ENCODE assay signal across 15 cellular contexts in genomic region chr15:23381192-23381591, GRCh38. TPM values are rescaled to one million over a fixed set of nuclear protein-coding genes. Genes with fewer than 3 reads are reported as not detected.
"Had no signal": no experiment of that assay in that cellular context is flagged by ENCODE, and none has a peak within 500 bp of the region (broad histone marks: within the 10 kb centered on the region; RNA-seq: fewer than 3 reads in every experiment).

No MANE protein-coding gene starts in this region.

RNA-seq across cellular contexts. Expression of gene GOLGA8S, which starts 26.6 kb away (rescaled TPM):
- total RNA-seq: M059J, SK-MEL-5 had no signal

RNA-seq across cellular contexts. Expression of gene GOLGA6L26, which starts 47.2 kb away (rescaled TPM):
- total RNA-seq: activated CD4-positive, alpha-beta T cell treated with anti-CD3 and anti-CD28 coated beads for 36 hours; activated CD4-positive, alpha-beta T cell treated with anti-CD3 and anti-CD28 coated beads, Interleukin-2, amount 10 ng/mL, durations not matched to agents 7 days and 5 days; activated CD8-positive, alpha-beta T cell treated with anti-CD3 and anti-CD28 coated beads, Interleukin-2, amount 10 ng/mL, durations not matched to agents 7 days and 5 days; activated naive CD8-positive, alpha-beta T cell treated with anti-CD3 and anti-CD28 coated beads, Interleukin-2, amount 10 ng/mL, durations not matched to agents 7 days and 5 days; activated T-helper 2 cell treated with anti-CD3 and anti-CD28 coated beads, Interferon-gamma antibody, Interleukin-2, Interleukin-4, amounts not matched to agents 10 μg/mL and 5 μg/mL and 100 μg/mL, durations not matched to agents 14 hours and 24 hours and 36 hours; astrocyte; body of pancreas; breast epithelium; M059J; RPMI7951; SK-MEL-5; T-cell; T-helper 17 cell; WTC11 had no signal
- polyA plus RNA-seq: adipose tissue had no signal
